Comparison of ENCODE assay signal across 14 cellular contexts in genomic region chr2:58064136-58064535, GRCh38. TPM values are rescaled to one million over a fixed set of nuclear protein-coding genes. Genes with fewer than 3 reads are reported as not detected.
DNase-seq lines count a peak whose midpoint lies in the region; ATAC-seq and TF ChIP-seq lines count a peak whose summit lies in the region.
"Had no signal": no experiment of that assay in that cellular context is flagged by ENCODE, and none has a peak within 500 bp of the region (broad histone marks: within the 10 kb centered on the region; RNA-seq: fewer than 3 reads in every experiment).

No MANE protein-coding gene starts in this region.

- H2AK5ac ChIP-seq in H9 (ENCODE audit: insufficient read length, low read length) = no peak overlapping the region

- no peak overlapping the region for H3T11ph ChIP-seq in H9 (ENCODE audit: low read length)

- H3K23me2 ChIP-seq in H9 (ENCODE audit: insufficient read length, low read depth, low read length, poor library complexity, severe bottlenecking) = no peaks in the 10 kb centered on the region

- H2BK15ac ChIP-seq in H9 (ENCODE audit: low read depth, low read length) = no peak overlapping the region

- no peak overlapping the region for H3K18ac ChIP-seq in H9 (ENCODE audit: insufficient read length, low read depth, low read length)

- no peak overlapping the region for H3K9ac ChIP-seq in H9 (ENCODE audit: extremely low read depth, insufficient read length, low read length)

- H2BK20ac ChIP-seq in H9 (ENCODE audit: low read depth, low read length, poor library complexity, severe bottlenecking) = no peak overlapping the region

- peaks cover 3% of the 10 kb centered on the region for H3K9me3 Mint-ChIP-seq in activated CD4-positive, alpha-beta T cell treated with anti-CD3 and anti-CD28 coated beads, Interleukin-2, amount 10 ng/mL, durations not matched to agents 24 days and 14 days
- H3K9me3 Mint-ChIP-seq in H9 = no peaks in the 10 kb centered on the region
- peaks cover 4% of the 10 kb centered on the region for H3K9me3 Mint-ChIP-seq in activated T-helper 2 cell treated with anti-CD3 and anti-CD28 coated beads, Interferon-gamma antibody, Interleukin-2, Interleukin-4, amounts not matched to agents 10 μg/mL and 5 μg/mL and 100 μg/mL, durations not matched to agents 14 hours and 24 hours and 36 hours

- no peak overlapping the region for H4K8ac ChIP-seq in H9 (replicated peaks; ENCODE audit: insufficient read length, low read depth, low read length)

- no peaks in the 10 kb centered on the region for H3K79me1 ChIP-seq in H9 (ENCODE audit: insufficient read depth, low read depth, low read length, poor library complexity, severe bottlenecking)

- H3K4ac ChIP-seq in H9 (ENCODE audit: low read depth, low read length) = no peak overlapping the region

- H4K20me1 ChIP-seq in H9 (ENCODE audit: control insufficient read depth, insufficient read depth, insufficient read length) = no peaks in the 10 kb centered on the region

- H3K4me2 ChIP-seq in H9 (ENCODE audit: insufficient read depth, insufficient read length, low read length) = no peak overlapping the region

- TF ChIP-seq POLR2A in gastrocnemius medialis (IDR thresholded peaks at IDR 0.05) = no peak

- no peak overlapping the region for H2BK5ac ChIP-seq in H9 (ENCODE audit: insufficient read length, low read length)

- no peaks in the 10 kb centered on the region for H3K9me3 ChIP-seq in H9 (ENCODE audit: control insufficient read depth, low read depth, low read length)
- H3K9me3 ChIP-seq in gastrocnemius medialis = no peaks in the 10 kb centered on the region

- H3K4me1 Mint-ChIP-seq in activated CD4-positive, alpha-beta T cell treated with anti-CD3 and anti-CD28 coated beads, Interleukin-2, amount 10 ng/mL, durations not matched to agents 24 days and 14 days = peaks cover 18% of the 10 kb centered on the region
- H3K4me1 Mint-ChIP-seq in H9 = peaks cover 4 to 6% of the 10 kb centered on the region in 2 experiments; a peak in 3 of 4 replicates
- H3K4me1 Mint-ChIP-seq in activated T-helper 2 cell treated with anti-CD3 and anti-CD28 coated beads, Interferon-gamma antibody, Interleukin-2, Interleukin-4, amounts not matched to agents 10 μg/mL and 5 μg/mL and 100 μg/mL, durations not matched to agents 14 hours and 24 hours and 36 hours (ENCODE audit: low read depth) = peaks cover 17% of the 10 kb centered on the region

- H3K36me3 Mint-ChIP-seq in activated CD4-positive, alpha-beta T cell treated with anti-CD3 and anti-CD28 coated beads, Interleukin-2, amount 10 ng/mL, durations not matched to agents 24 days and 14 days (ENCODE audit: low read depth) = peaks cover 24% of the 10 kb centered on the region
- H3K36me3 Mint-ChIP-seq in H9 (ENCODE audit: insufficient read depth in 1 of 3, low read depth in 3 of 3) = peaks cover 0 to 7% (median 5%) of the 10 kb centered on the region in 3 experiments; a peak in 4 of 7 replicates
- peaks cover 29% of the 10 kb centered on the region for H3K36me3 Mint-ChIP-seq in activated T-helper 2 cell treated with anti-CD3 and anti-CD28 coated beads, Interferon-gamma antibody, Interleukin-2, Interleukin-4, amounts not matched to agents 10 μg/mL and 5 μg/mL and 100 μg/mL, durations not matched to agents 14 hours and 24 hours and 36 hours (ENCODE audit: low read depth)

- no peaks in the 10 kb centered on the region for H3K79me2 ChIP-seq in H9 (ENCODE audit: insufficient read depth, low read length)

- H3K56ac ChIP-seq in H9 (ENCODE audit: insufficient read length, low read depth, low read length) = no peak overlapping the region

- in situ Hi-C loops in gastrocnemius medialis (cut with MboI; ENCODE audit: low sequenced_read_pairs in 4 of 4) = no loop called here

- peak; percentile 67 for DNase-seq in activated CD4-positive, alpha-beta T cell treated with anti-CD3 and anti-CD28 coated beads, Interleukin-2, amount 10 ng/mL, durations not matched to agents 24 days and 14 days
- no peak for DNase-seq in activated CD4-positive, alpha-beta T cell treated with anti-CD3 and anti-CD28 coated beads, Interleukin-2, amount 50 U/mL, for 1 hour
- no peak for DNase-seq in H9
- no peak for DNase-seq in activated T-helper 2 cell treated with anti-CD3 and anti-CD28 coated beads, Interferon-gamma antibody, Interleukin-2, Interleukin-4, amounts not matched to agents 10 μg/mL and 5 μg/mL and 100 μg/mL, durations not matched to agents 14 hours and 24 hours and 36 hours (ENCODE audit: low spot score)
- DNase-seq in gastrocnemius medialis = no peak
- DNase-seq in Right ventricle myocardium superior = no peak
- DNase-seq in epidermal melanocyte (ENCODE audit: insufficient read length, low spot score) = no peak
- DNase-seq: activated B cell treated with CpG ODN at 0.5 μM for 24 hours; Kasumi-1; NCI-H2107; NK-92 treated with Interleukin-12 subunit alpha and Interleukin-12 subunit beta, amount 100 ng/mL, for 24 hours had no signal

- H3K27me3 ChIP-seq in H9 (ENCODE audit: insufficient read depth, low read length) (no peaks in the 10 kb centered on the region), gastrocnemius medialis (no peaks in the 10 kb centered on the region)

- H3K27ac Mint-ChIP-seq in activated CD4-positive, alpha-beta T cell treated with anti-CD3 and anti-CD28 coated beads, Interleukin-2, amount 10 ng/mL, durations not matched to agents 24 days and 14 days = peak overlapping the region; percentile 5
- peak overlapping the region in 2 of 3 experiments; percentile 1 to 3; a peak in 1 of 7 replicates for H3K27ac Mint-ChIP-seq in H9
- H3K27ac Mint-ChIP-seq in activated T-helper 2 cell treated with anti-CD3 and anti-CD28 coated beads, Interferon-gamma antibody, Interleukin-2, Interleukin-4, amounts not matched to agents 10 μg/mL and 5 μg/mL and 100 μg/mL, durations not matched to agents 14 hours and 24 hours and 36 hours = peak overlapping the region; percentile 14
- H3K27ac Mint-ChIP-seq: activated B cell treated with CpG ODN at 0.5 μM for 24 hours had no signal

- intact Hi-C loops in activated CD4-positive, alpha-beta T cell treated with anti-CD3 and anti-CD28 coated beads, Interleukin-2, amount 10 ng/mL, durations not matched to agents 24 days and 14 days (cut with micrococcal nuclease) = no loop called here
- intact Hi-C loops in activated T-helper 2 cell treated with anti-CD3 and anti-CD28 coated beads, Interferon-gamma antibody, Interleukin-2, Interleukin-4, amounts not matched to agents 10 μg/mL and 5 μg/mL and 100 μg/mL, durations not matched to agents 14 hours and 24 hours and 36 hours (cut with micrococcal nuclease) = no loop called here
- intact Hi-C loops in gastrocnemius medialis (cut with DNase I; ENCODE audit: low total_unique reads) = no loop called here
- intact Hi-C loops in Right ventricle myocardium superior (cut with DNase I) = no loop called here

- H3K27ac ChIP-seq in H9 (ENCODE audit: insufficient read length, low read depth, low read length) = no peak overlapping the region
- peak overlapping the region in 3 of 4 donors; percentile 18 to 24 (median 24) for H3K27ac ChIP-seq in gastrocnemius medialis

- ATAC-seq in gastrocnemius medialis (no peak), Right ventricle myocardium superior (ENCODE audit: poor library complexity) (no peak), GM18520 (IDR thresholded peaks at IDR 0.05; ENCODE audit: unreplicated experiment) (no peak)
- ATAC-seq: esophagus mucosa had no signal

- no peak overlapping the region for H4K5ac ChIP-seq in H9 (ENCODE audit: insufficient read length, low read depth, low read length)

- H2BK12ac ChIP-seq in H9 (ENCODE audit: insufficient read length, low read depth, low read length) = no peak overlapping the region

- no peak overlapping the region for H2BK120ac ChIP-seq in H9 (ENCODE audit: low read depth, low read length, poor library complexity, severe bottlenecking)

- H2AFZ ChIP-seq in H9 (ENCODE audit: low read length) = no peak overlapping the region

- no peak overlapping the region for H4K91ac ChIP-seq in H9 (ENCODE audit: insufficient read length, low read depth, low read length)

- H3K14ac ChIP-seq in H9 (ENCODE audit: insufficient read depth, low read length) = no peak overlapping the region

- H3K27me3 Mint-ChIP-seq in activated CD4-positive, alpha-beta T cell treated with anti-CD3 and anti-CD28 coated beads, Interleukin-2, amount 10 ng/mL, durations not matched to agents 24 days and 14 days = no peaks in the 10 kb centered on the region
- no peaks in the 10 kb centered on the region for H3K27me3 Mint-ChIP-seq in H9 (ENCODE audit: low read depth)
- no peaks in the 10 kb centered on the region for H3K27me3 Mint-ChIP-seq in activated T-helper 2 cell treated with anti-CD3 and anti-CD28 coated beads, Interferon-gamma antibody, Interleukin-2, Interleukin-4, amounts not matched to agents 10 μg/mL and 5 μg/mL and 100 μg/mL, durations not matched to agents 14 hours and 24 hours and 36 hours (ENCODE audit: low read depth)
- H3K27me3 Mint-ChIP-seq: activated B cell treated with CpG ODN at 0.5 μM for 24 hours had no signal

- no CpG with 5 or more reads among the region's 3 CpGs for WGBS in H9 (ENCODE audit: extremely low coverage, insufficient read length, low lambda C conversion rate)

- no peaks in the 10 kb centered on the region for H3K36me3 ChIP-seq in gastrocnemius medialis

- no peak overlapping the region for H3K23ac ChIP-seq in H9 (ENCODE audit: insufficient read length, low read depth, low read length)

- no peak overlapping the region for H3K4me3 ChIP-seq in gastrocnemius medialis
- H3K4me3 ChIP-seq: lung had no signal

- peak overlapping the region; percentile 27 for H3K4me3 Mint-ChIP-seq in activated CD4-positive, alpha-beta T cell treated with anti-CD3 and anti-CD28 coated beads, Interleukin-2, amount 10 ng/mL, durations not matched to agents 24 days and 14 days
- H3K4me3 Mint-ChIP-seq in H9 = no peak overlapping the region
- no peak overlapping the region for H3K4me3 Mint-ChIP-seq in activated T-helper 2 cell treated with anti-CD3 and anti-CD28 coated beads, Interferon-gamma antibody, Interleukin-2, Interleukin-4, amounts not matched to agents 10 μg/mL and 5 μg/mL and 100 μg/mL, durations not matched to agents 14 hours and 24 hours and 36 hours (ENCODE audit: low read depth)
- H3K4me3 Mint-ChIP-seq: activated B cell treated with CpG ODN at 0.5 μM for 24 hours had no signal

- H3K4me1 ChIP-seq in H9 (ENCODE audit: insufficient read depth, low read length) (no peaks in the 10 kb centered on the region), gastrocnemius medialis (peaks cover 8 to 9% of the 10 kb centered on the region in 2 donors)

- TF ChIP-seq CTCF in H9 (conservative IDR thresholded peaks at IDR 0.05) = no peak
- TF ChIP-seq CTCF in gastrocnemius medialis (IDR thresholded peaks at IDR 0.05 in 4 of 5, conservative IDR thresholded peaks at IDR 0.05 in 1 of 5) = no peak

RNA-seq across cellular contexts. Expression of gene VRK2, which starts 17.5 kb away (rescaled TPM):
- 21.7 and 22.0 TPM in 2 replicates for total RNA-seq in activated CD4-positive, alpha-beta T cell treated with anti-CD3 and anti-CD28 coated beads, Interleukin-2, amount 10 ng/mL, durations not matched to agents 24 days and 14 days
- 22.6 and 23.8 TPM in 2 replicates for total RNA-seq in H9 (2021)
- 20.5 and 22.4 TPM in 2 replicates for total RNA-seq in activated T-helper 2 cell treated with anti-CD3 and anti-CD28 coated beads, Interferon-gamma antibody, Interleukin-2, Interleukin-4, amounts not matched to agents 10 μg/mL and 5 μg/mL and 100 μg/mL, durations not matched to agents 14 hours and 24 hours and 36 hours
- total RNA-seq in gastrocnemius medialis = 10 to 100 TPM; 12.3 to 24.5 (median 21.2) TPM
- 30.9 TPM for total RNA-seq in Right ventricle myocardium superior
